In genomic region chr3:190968616-190969015, GRCh38 we compare ENCODE assay signal across 31 cellular contexts.
"Had no signal": no experiment of that assay in that cellular context is flagged by ENCODE, and none has a peak within 500 bp of the region (broad histone marks: within the 10 kb centered on the region; RNA-seq: fewer than 3 reads in every experiment).

No MANE protein-coding gene starts in this region.

- H3K27ac ChIP-seq: adrenal gland, cardiac muscle cell, colonic mucosa, foreskin keratinocyte, heart right ventricle, pancreas, prostate gland, sigmoid colon, suprapubic skin, tibial artery, WERI-Rb-1 had no signal

- H3K4me3 ChIP-seq: adrenal gland, cardiac muscle cell, colonic mucosa, heart right ventricle, pancreas, prostate gland, sigmoid colon, suprapubic skin, tibial artery had no signal

- H3K36me3 ChIP-seq: adrenal gland, cardiac muscle cell, colonic mucosa, heart right ventricle, pancreas, prostate gland, sigmoid colon, suprapubic skin, tibial artery, WERI-Rb-1 had no signal

- H3K9me3 ChIP-seq: adrenal gland, colonic mucosa, pancreas, prostate gland, sigmoid colon, suprapubic skin, tibial artery had no signal

- ATAC-seq: foreskin keratinocyte; heart right ventricle; naive thymus-derived CD8-positive, alpha-beta T cell; pancreas; T-helper 17 cell had no signal

- DNase-seq: activated CD4-positive, alpha-beta memory T cell treated with anti-CD3 and anti-CD28 coated beads for 36 hours; activated CD4-positive, alpha-beta T cell treated with anti-CD3 and anti-CD28 coated beads, Interleukin-2, amount 10 ng/mL, durations not matched to agents 24 days and 14 days; activated CD4-positive, CD25-positive, alpha-beta regulatory T cell treated with anti-CD3 and anti-CD28 coated beads, Interleukin-2, amount 50 U/mL, for 72 hours; activated CD8-positive, alpha-beta memory T cell treated with anti-CD3 and anti-CD28 coated beads, Interleukin-2, amount 50 U/mL, for 4 hours; activated effector memory CD4-positive, alpha-beta T cell treated with anti-CD3 and anti-CD28 coated beads, Interleukin-2, amount 50 U/mL, for 16 hours; activated naive CD4-positive, alpha-beta T cell treated with anti-CD3 and anti-CD28 coated beads for 36 hours; activated naive CD8-positive, alpha-beta T cell treated with anti-CD3 and anti-CD28 coated beads for 36 hours; activated T-cell treated with anti-CD3 and anti-CD28 coated beads, Interleukin-2, amount 50 U/mL, for 1 hour; adrenal gland; aorta; cerebellar nuclear complex; colonic mucosa; effector CD8-positive, alpha-beta T cell; foreskin keratinocyte; heart right ventricle; immature natural killer cell; naive thymus-derived CD8-positive, alpha-beta T cell; nucleus accumbens; pancreas; retina; sigmoid colon; small intestine; stimulated activated CD4-positive, alpha-beta T cell treated with anti-CD3 and anti-CD28 coated beads, Interleukin-1b, Interleukin-23, amount 100 ng/mL, for 48 hours; stimulated activated naive CD4-positive, alpha-beta T cell; T-helper 17 cell; T1000; tibial artery; WERI-Rb-1 had no signal

- H3K27me3 ChIP-seq: adrenal gland, cardiac muscle cell, colonic mucosa, foreskin keratinocyte, pancreas, sigmoid colon, suprapubic skin, tibial artery had no signal

- H3K4me1 ChIP-seq: adrenal gland, colonic mucosa, foreskin keratinocyte, heart right ventricle, pancreas, prostate gland, sigmoid colon, suprapubic skin, tibial artery had no signal
